Comparison of ENCODE assay signal across 31 cellular contexts in genomic region chr2:99436874-99437273, GRCh38.
"Had no signal": no experiment of that assay in that cellular context is flagged by ENCODE, and none has a peak within 500 bp of the region (broad histone marks: within the 10 kb centered on the region; RNA-seq: fewer than 3 reads in every experiment).

No MANE protein-coding gene starts in this region.

- H3K36me3 ChIP-seq: prostate gland, uterus had no signal

- FAIRE-seq: pancreas had no signal

- DNase-seq: naive thymus-derived CD8-positive, alpha-beta T cell; nephron progenitor cell; nucleus accumbens; pancreas; retina; spleen; stimulated activated CD4-positive, alpha-beta T cell treated with anti-CD3 and anti-CD28 coated beads, Interleukin-12 subunit alpha, Interleukin-12 subunit beta, amount 100 ng/mL, for 4 hours; stimulated activated CD4-positive, alpha-beta T cell treated with anti-CD3 and anti-CD28 coated beads, Interleukin-1b, Interleukin-23, amount 100 ng/mL, for 48 hours; stimulated activated CD4-positive, alpha-beta T cell treated with anti-CD3 and anti-CD28 coated beads, Interleukin-4, amount 100 ng/mL, for 1 hour; stimulated activated CD4-positive, alpha-beta T cell treated with anti-CD3 and anti-CD28 coated beads, Interleukin-4, amount 100 ng/mL, for 4 hours; stimulated activated CD8-positive, alpha-beta memory T cell treated with anti-CD3 and anti-CD28 coated beads, Interleukin-4, amount 100 ng/mL, for 48 hours; stimulated activated naive CD4-positive, alpha-beta T cell; stimulated activated naive CD8-positive, alpha-beta T cell treated with anti-CD3 and anti-CD28 coated beads, Interleukin-15, amount 100 ng/mL, for 72 hours; stimulated activated naive CD8-positive, alpha-beta T cell treated with anti-CD3 and anti-CD28 coated beads, Interleukin-15, Interleukin-2, amounts not matched to agents 100 U/mL and 50 U/mL, for 24 hours; substantia nigra; testis; tibial artery; transverse colon; upper lobe of right lung; uterus had no signal

- H3K27me3 ChIP-seq: neutrophil, pancreas, right atrium auricular region, spleen, suprapubic skin, testis, tibial artery, transverse colon, upper lobe of right lung, uterus had no signal

- H3K9me3 Mint-ChIP-seq: naive thymus-derived CD8-positive, alpha-beta T cell; natural killer cell treated with Interleukin-12 subunit alpha and Interleukin-12 subunit beta and Interleukin-15 and Interleukin-18, amount 100 ng/mL, for 72 hours; nephron progenitor cell; neural crest cell; stimulated activated memory B cell treated with anti-CD40 and anti-IgM and Interleukin-4, amounts not matched to agents 10 μg/mL and 1 μg/mL and 100 μg/mL, for 72 hours; stimulated activated naive CD8-positive, alpha-beta T cell treated with anti-CD3 and anti-CD28 coated beads, Interleukin-15, amount 100 ng/mL, for 72 hours; type B pancreatic cell had no signal

- H3K4me1 Mint-ChIP-seq: nephron progenitor cell; neural crest cell; stimulated activated naive CD8-positive, alpha-beta T cell treated with anti-CD3 and anti-CD28 coated beads, Interleukin-15, amount 100 ng/mL, for 72 hours had no signal

- H3K27ac Mint-ChIP-seq: natural killer cell treated with Interleukin-12 subunit alpha and Interleukin-12 subunit beta and Interleukin-15 and Interleukin-18, amount 100 ng/mL, for 72 hours; nephron progenitor cell; stimulated activated memory B cell treated with anti-CD40 and anti-IgM and Interleukin-4, amounts not matched to agents 10 μg/mL and 1 μg/mL and 100 μg/mL, for 72 hours; stimulated activated naive CD8-positive, alpha-beta T cell treated with anti-CD3 and anti-CD28 coated beads, Interleukin-15, amount 100 ng/mL, for 72 hours; type B pancreatic cell had no signal

- H3K4me3 ChIP-seq: pancreas, prostate gland, right atrium auricular region, skin epidermis, smooth muscle cell, spleen, suprapubic skin, testis, tibial artery, transverse colon, upper lobe of right lung, uterus had no signal

- H3K27me3 Mint-ChIP-seq: naive thymus-derived CD8-positive, alpha-beta T cell; natural killer cell treated with Interleukin-12 subunit alpha and Interleukin-12 subunit beta and Interleukin-15 and Interleukin-18, amount 100 ng/mL, for 72 hours; stimulated activated memory B cell treated with anti-CD40 and anti-IgM and Interleukin-4, amounts not matched to agents 10 μg/mL and 1 μg/mL and 100 μg/mL, for 72 hours; stimulated activated naive CD8-positive, alpha-beta T cell treated with anti-CD3 and anti-CD28 coated beads, Interleukin-15, amount 100 ng/mL, for 72 hours; type B pancreatic cell had no signal

- H3K4me2 ChIP-seq: smooth muscle cell had no signal

- H3K27ac ChIP-seq: neutrophil, pancreas, prostate gland, right atrium auricular region, skin epidermis, spleen, suprapubic skin, testis, tibial artery, transverse colon, upper lobe of right lung, uterus had no signal

- ATAC-seq: naive thymus-derived CD8-positive, alpha-beta T cell; natural killer cell treated with Interleukin-12 subunit alpha and Interleukin-12 subunit beta and Interleukin-15 and Interleukin-18, amount 100 ng/mL, for 72 hours; pancreas; sciatic nerve; stimulated activated memory B cell treated with anti-CD40 and anti-IgM and Interleukin-4, amounts not matched to agents 10 μg/mL and 1 μg/mL and 100 μg/mL, for 72 hours; stimulated activated naive CD8-positive, alpha-beta T cell treated with anti-CD3 and anti-CD28 coated beads, Interleukin-15, amount 100 ng/mL, for 72 hours; stimulated activated naive CD8-positive, alpha-beta T cell treated with anti-CD3 and anti-CD28 coated beads, Interleukin-15, Interleukin-2, amounts not matched to agents 100 U/mL and 50 U/mL, for 24 hours; upper lobe of right lung had no signal

- H3K4me3 Mint-ChIP-seq: naive thymus-derived CD8-positive, alpha-beta T cell; natural killer cell treated with Interleukin-12 subunit alpha and Interleukin-12 subunit beta and Interleukin-15 and Interleukin-18, amount 100 ng/mL, for 72 hours; nephron progenitor cell; neural crest cell; stimulated activated memory B cell treated with anti-CD40 and anti-IgM and Interleukin-4, amounts not matched to agents 10 μg/mL and 1 μg/mL and 100 μg/mL, for 72 hours; stimulated activated naive CD8-positive, alpha-beta T cell treated with anti-CD3 and anti-CD28 coated beads, Interleukin-15, amount 100 ng/mL, for 72 hours; type B pancreatic cell had no signal

- H3K9me3 ChIP-seq: neutrophil, pancreas, prostate gland, right atrium auricular region, spleen, suprapubic skin, testis, tibial artery, transverse colon, upper lobe of right lung, uterus had no signal

- H3K4me1 ChIP-seq: pancreas, prostate gland, right atrium auricular region, spleen, suprapubic skin, testis, tibial artery, upper lobe of right lung, uterus had no signal

- H3K36me3 Mint-ChIP-seq: type B pancreatic cell had no signal
